ENCODE assay signal across 16 cellular contexts in genomic region chr11:130726234-130726559, GRCh38.
A peak's percentile ranks its signal among the peaks of the same experiment; 100 is the strongest.
DNase-seq lines count a peak whose midpoint lies in the region; ATAC-seq and TF ChIP-seq lines count a peak whose summit lies in the region.
"Had no signal": no experiment of that assay in that cellular context is flagged by ENCODE, and none has a peak within 500 bp of the region (broad histone marks: within the 10 kb centered on the region; RNA-seq: fewer than 3 reads in every experiment).

No MANE protein-coding gene starts in this region.

- DNase-seq in M059J (ENCODE audit: low read depth) = peak; percentile 59
- DNase-seq in colonic mucosa = peak; percentile 34
- peak; percentile 84 for DNase-seq in right atrium auricular region (ENCODE audit: low spot score)
- peak in 1 of 2 donors; percentile 19 for DNase-seq in gastrocnemius medialis
- DNase-seq in KG1 (lab: John Stamatoyannopoulos, UW) = no peak
- DNase-seq in NCI-H2029 (lab: John Stamatoyannopoulos, UW) = no peak
- DNase-seq in naive thymus-derived CD4-positive, alpha-beta T cell = no peak
- DNase-seq: activated CD4-positive, alpha-beta memory T cell treated with anti-CD3 and anti-CD28 coated beads, Interleukin-2, amount 10 ng/mL, durations not matched to agents 7 days and 5 days; CD4-positive, CD25-positive, alpha-beta regulatory T cell; effector CD8-positive, alpha-beta T cell; NCI-H1417; nephron progenitor cell; stimulated activated CD4-positive, alpha-beta T cell treated with anti-CD3 and anti-CD28 coated beads, Interleukin-1b, Interleukin-23, amount 100 ng/mL, for 48 hours had no signal

- peak; percentile 61 to 62 for ATAC-seq in gastrocnemius medialis
- no peak for ATAC-seq in naive thymus-derived CD4-positive, alpha-beta T cell
- no peak for ATAC-seq in GM19463 (IDR thresholded peaks at IDR 0.05; ENCODE audit: unreplicated experiment)

- in situ Hi-C loops in gastrocnemius medialis (cut with MboI; ENCODE audit: low sequenced_read_pairs in 4 of 4) = no loop called here

- H3K4me1 ChIP-seq in colonic mucosa (no peaks in the 10 kb centered on the region), right atrium auricular region (peaks cover 0 to 47% of the 10 kb centered on the region in 2 donors), gastrocnemius medialis (peaks cover 0 to 4% of the 10 kb centered on the region in 2 donors)
- no peaks in the 10 kb centered on the region for H3K4me1 ChIP-seq in naive thymus-derived CD4-positive, alpha-beta T cell (ENCODE audit: control insufficient read depth in 2 of 2, insufficient read depth in 2 of 2, low read length in 2 of 2)

- POLR2A ChIA-PET in naive thymus-derived CD4-positive, alpha-beta T cell (lab: Charles Lee) = no interaction called here

- H3K36me3 Mint-ChIP-seq in naive thymus-derived CD4-positive, alpha-beta T cell = no peaks in the 10 kb centered on the region
- H3K36me3 Mint-ChIP-seq: CD4-positive, CD25-positive, alpha-beta regulatory T cell; stimulated activated memory B cell treated with anti-CD40 and anti-IgM and Interleukin-4, amounts not matched to agents 10 μg/mL and 1 μg/mL and 100 μg/mL, for 72 hours had no signal

- H3K9me3 ChIP-seq in colonic mucosa = no peaks in the 10 kb centered on the region
- peaks cover 0 to 19% of the 10 kb centered on the region in 2 donors for H3K9me3 ChIP-seq in right atrium auricular region
- peaks cover 0 to 4% (median 0%) of the 10 kb centered on the region in 3 donors for H3K9me3 ChIP-seq in gastrocnemius medialis
- peaks cover 0 to 7% (median 0%) of the 10 kb centered on the region in 3 experiments for H3K9me3 ChIP-seq in naive thymus-derived CD4-positive, alpha-beta T cell (ENCODE audit: control insufficient read depth in 2 of 3, low read length in 3 of 3)

- H3K9ac ChIP-seq in colonic mucosa (ENCODE audit: low read depth in 2 of 2, low read length in 2 of 2) = no peak overlapping the region

- TF ChIP-seq CTCF in colonic mucosa (IDR thresholded peaks at IDR 0.05) (no peak), right atrium auricular region (IDR thresholded peaks at IDR 0.05) (no peak), gastrocnemius medialis (IDR thresholded peaks at IDR 0.05 in 4 of 5, conservative IDR thresholded peaks at IDR 0.05 in 1 of 5) (no peak)

- peaks cover 1 to 20% (median 16%) of the 10 kb centered on the region in 5 donors for H3K27me3 Mint-ChIP-seq in naive thymus-derived CD4-positive, alpha-beta T cell
- H3K27me3 Mint-ChIP-seq: activated CD4-positive, alpha-beta memory T cell treated with anti-CD3 and anti-CD28 coated beads, Interleukin-2, amount 10 ng/mL, durations not matched to agents 7 days and 5 days; CD4-positive, CD25-positive, alpha-beta regulatory T cell had no signal

- H3K27me3 ChIP-seq in colonic mucosa (no peaks in the 10 kb centered on the region), right atrium auricular region (no peaks in the 10 kb centered on the region), gastrocnemius medialis (peaks cover 0 to 4% (median 0%) of the 10 kb centered on the region in 3 donors)
- H3K27me3 ChIP-seq in naive thymus-derived CD4-positive, alpha-beta T cell (ENCODE audit: control insufficient read depth in 2 of 2, insufficient read depth in 2 of 2, low read length in 2 of 2) = no peaks in the 10 kb centered on the region

- peaks cover 0 to 25% (median 13%) of the 10 kb centered on the region in 11 donors for H3K9me3 Mint-ChIP-seq in naive thymus-derived CD4-positive, alpha-beta T cell

- intact Hi-C loops in colonic mucosa (cut with DNase I) = no loop called here
- intact Hi-C loops in gastrocnemius medialis (cut with DNase I; ENCODE audit: low total_unique reads) = no loop called here
- intact Hi-C loops in naive thymus-derived CD4-positive, alpha-beta T cell (cut with micrococcal nuclease) = no loop called here

- no peaks in the 10 kb centered on the region for H3K4me1 Mint-ChIP-seq in naive thymus-derived CD4-positive, alpha-beta T cell
- H3K4me1 Mint-ChIP-seq: activated CD4-positive, alpha-beta memory T cell treated with anti-CD3 and anti-CD28 coated beads, Interleukin-2, amount 10 ng/mL, durations not matched to agents 7 days and 5 days; activated naive CD4-positive, alpha-beta T cell treated with anti-CD3 and anti-CD28 coated beads, Interleukin-2, amount 50 U/mL, for 24 hours; CD4-positive, CD25-positive, alpha-beta regulatory T cell; stimulated activated memory B cell treated with anti-CD40 and anti-IgM and Interleukin-4, amounts not matched to agents 10 μg/mL and 1 μg/mL and 100 μg/mL, for 72 hours had no signal

- no peak for TF ChIP-seq POLR2A in gastrocnemius medialis (IDR thresholded peaks at IDR 0.05)

- no peak overlapping the region for H3K4me3 Mint-ChIP-seq in naive thymus-derived CD4-positive, alpha-beta T cell
- H3K4me3 Mint-ChIP-seq: activated CD4-positive, alpha-beta memory T cell treated with anti-CD3 and anti-CD28 coated beads, Interleukin-2, amount 10 ng/mL, durations not matched to agents 7 days and 5 days; activated naive CD4-positive, alpha-beta T cell treated with anti-CD3 and anti-CD28 coated beads, Interleukin-2, amount 50 U/mL, for 24 hours; CD4-positive, CD25-positive, alpha-beta regulatory T cell; nephron progenitor cell; stimulated activated memory B cell treated with anti-CD40 and anti-IgM and Interleukin-4, amounts not matched to agents 10 μg/mL and 1 μg/mL and 100 μg/mL, for 72 hours had no signal

- H3K27ac ChIP-seq in colonic mucosa = no peak overlapping the region
- H3K27ac ChIP-seq in right atrium auricular region = peak overlapping the region; percentile 19 to 41
- no peak overlapping the region for H3K27ac ChIP-seq in gastrocnemius medialis
- H3K27ac ChIP-seq in naive thymus-derived CD4-positive, alpha-beta T cell (ENCODE audit: low read depth, low read length) = no peak overlapping the region

- H3K27ac Mint-ChIP-seq in naive thymus-derived CD4-positive, alpha-beta T cell = no peak overlapping the region
- H3K27ac Mint-ChIP-seq: activated CD4-positive, alpha-beta memory T cell treated with anti-CD3 and anti-CD28 coated beads, Interleukin-2, amount 10 ng/mL, durations not matched to agents 7 days and 5 days; activated naive CD4-positive, alpha-beta T cell treated with anti-CD3 and anti-CD28 coated beads, Interleukin-2, amount 50 U/mL, for 24 hours; CD4-positive, CD25-positive, alpha-beta regulatory T cell; nephron progenitor cell; stimulated activated memory B cell treated with anti-CD40 and anti-IgM and Interleukin-4, amounts not matched to agents 10 μg/mL and 1 μg/mL and 100 μg/mL, for 72 hours had no signal

- no peak overlapping the region for H3K4me3 ChIP-seq in colonic mucosa
- H3K4me3 ChIP-seq in right atrium auricular region = no peak overlapping the region
- H3K4me3 ChIP-seq in gastrocnemius medialis = no peak overlapping the region
- no peak overlapping the region for H3K4me3 ChIP-seq in naive thymus-derived CD4-positive, alpha-beta T cell (ENCODE audit: low read length)

- H3K36me3 ChIP-seq in colonic mucosa (no peaks in the 10 kb centered on the region), right atrium auricular region (no peaks in the 10 kb centered on the region), gastrocnemius medialis (no peaks in the 10 kb centered on the region)
- no peaks in the 10 kb centered on the region for H3K36me3 ChIP-seq in naive thymus-derived CD4-positive, alpha-beta T cell (ENCODE audit: control insufficient read depth in 2 of 3, insufficient read depth in 3 of 3, low read length in 3 of 3)

- CTCF ChIA-PET in naive thymus-derived CD4-positive, alpha-beta T cell (lab: Charles Lee) = no interaction called here

Comparison
In these comparisons a context has a peak if more than half of its experiments do, and no peak if none do; other contexts are left out.
1. DNase-seq: peak in M059J (single experiment), colonic mucosa (single experiment) and right atrium auricular region (single experiment); none in KG1 (single experiment), NCI-H2029 (single experiment) and naive thymus-derived CD4-positive, alpha-beta T cell (0 of 9).
2. H3K27ac ChIP-seq: peak in right atrium auricular region (2 of 2); none in colonic mucosa (single experiment), gastrocnemius medialis (0 of 4) and naive thymus-derived CD4-positive, alpha-beta T cell (single experiment).
3. ATAC-seq: peak in gastrocnemius medialis (2 of 2); none in naive thymus-derived CD4-positive, alpha-beta T cell (single experiment) and GM19463 (single experiment).